In the genomic region with DNA sequence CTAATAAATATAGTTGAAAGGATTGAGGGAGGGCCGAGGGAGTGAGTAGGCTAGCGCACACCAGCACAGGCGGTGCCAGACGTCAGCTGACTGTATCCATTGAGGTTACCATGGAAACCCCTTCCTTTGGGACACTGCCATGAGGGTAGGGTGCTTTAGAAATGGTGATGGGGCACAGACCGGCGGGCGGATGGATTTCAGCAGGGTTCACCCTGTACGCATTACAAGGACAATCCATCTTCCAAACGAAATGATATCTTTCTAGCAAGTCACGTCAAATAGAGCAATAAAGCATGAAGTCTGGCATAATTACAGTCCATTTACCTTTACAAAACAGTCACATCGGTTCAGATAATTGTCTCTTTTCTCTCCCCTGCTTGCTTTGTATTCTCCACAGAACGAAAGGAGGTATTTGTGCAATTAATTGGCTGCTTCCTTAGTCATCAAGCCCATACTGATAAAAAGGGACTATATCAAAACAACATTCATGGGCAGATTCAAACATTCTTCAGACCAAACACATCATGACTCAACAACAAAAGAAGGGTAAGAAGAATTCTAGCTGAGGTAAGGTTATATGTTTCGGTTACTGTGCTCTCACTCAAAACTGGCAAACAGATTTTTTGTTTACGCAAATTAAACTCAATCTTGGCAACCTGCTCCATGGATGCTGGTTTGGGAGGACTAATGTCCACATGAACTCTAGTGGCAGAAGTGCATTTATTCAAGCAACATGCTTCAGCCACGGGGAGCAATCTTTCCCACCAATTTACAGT, we compare ENCODE assay signal across 12 cellular contexts.
A peak's percentile ranks its signal among the peaks of the same experiment; 100 is the strongest.
DNase-seq lines count a peak whose midpoint lies in the region; ATAC-seq, FAIRE-seq and TF ChIP-seq lines count a peak whose summit lies in the region.
"Had no signal": no experiment of that assay in that cellular context is flagged by ENCODE, and none has a peak within 500 bp of the region (broad histone marks: within the 10 kb centered on the region; RNA-seq: fewer than 3 reads in every experiment).

No MANE protein-coding gene starts in this region.

- no peak overlapping the region for H3K4me2 ChIP-seq in keratinocyte (ENCODE audit: control insufficient read depth, extremely low read depth, insufficient read depth, low read depth, low read length)
- H3K4me2 ChIP-seq: BLaER1 treated with 17β-estradiol and CSF1 and Interleukin-3, amounts not matched to agents 10 nM and 100 nM had no signal

- dilution Hi-C loops in keratinocyte (cut with MboI; ENCODE audit: extremely low pct_ligation_motif_present, low sequenced_read_pairs): no loop called here

- peak; percentile 71 for FAIRE-seq in keratinocyte (lab: Jason Lieb, UNC)

- H3K27me3 Mint-ChIP-seq in progenitor cell of endocrine pancreas: no peaks in the 10 kb centered on the region

- no peak for ATAC-seq in HG03175 (IDR thresholded peaks at IDR 0.05; ENCODE audit: unreplicated experiment)

- H3K4me1 ChIP-seq in keratinocyte (ENCODE audit: control insufficient read depth, extremely low read depth, insufficient read depth, low read length): peaks cover 2% of the 10 kb centered on the region
- H3K4me1 ChIP-seq: BLaER1 treated with 17β-estradiol and CSF1 and Interleukin-3, amounts not matched to agents 10 nM and 100 nM had no signal

- TF ChIP-seq CTCF in keratinocyte (optimal IDR thresholded peaks at IDR 0.05 in 1 of 3, IDR thresholded peaks at IDR 0.05 in 1 of 3, conservative IDR thresholded peaks at IDR 0.05 in 1 of 3; ENCODE audit: extremely low read depth in 1 of 3, insufficient read depth in 2 of 3, low read length in 3 of 3) (no peak), progenitor cell of endocrine pancreas (IDR thresholded peaks at IDR 0.05; ENCODE audit: unreplicated experiment) (no peak)

- no peak overlapping the region for H3K4me3 Mint-ChIP-seq in progenitor cell of endocrine pancreas (ENCODE audit: low read depth)

- no peaks in the 10 kb centered on the region for H4K20me1 ChIP-seq in keratinocyte (ENCODE audit: control insufficient read depth, extremely low read depth, insufficient read depth, low read length)
- H4K20me1 ChIP-seq: BLaER1 treated with 17β-estradiol and CSF1 and Interleukin-3, amounts not matched to agents 10 nM and 100 nM had no signal

- peaks cover 2% of the 10 kb centered on the region for H3K36me3 Mint-ChIP-seq in progenitor cell of endocrine pancreas (ENCODE audit: insufficient read depth)

- no peaks in the 10 kb centered on the region for H3K9me1 ChIP-seq in keratinocyte (ENCODE audit: control insufficient read depth, extremely low read depth, insufficient read depth, low read length)

- H3K36me3 ChIP-seq in keratinocyte (ENCODE audit: control insufficient read depth in 2 of 2, extremely low read depth in 1 of 2, insufficient read depth in 2 of 2, low read length in 2 of 2): peaks cover 0 to 1% of the 10 kb centered on the region in 2 experiments
- H3K36me3 ChIP-seq: BLaER1 treated with 17β-estradiol and CSF1 and Interleukin-3, amounts not matched to agents 10 nM and 100 nM; neutrophil had no signal

- no peaks in the 10 kb centered on the region for H3K4me1 Mint-ChIP-seq in progenitor cell of endocrine pancreas (ENCODE audit: low read depth)

- H3K4me3 ChIP-seq in keratinocyte (ENCODE audit: control insufficient read depth in 2 of 3, extremely low read depth in 1 of 3, insufficient read depth in 2 of 3, low read depth in 1 of 3, low read length in 3 of 3): no peak overlapping the region
- H3K4me3 ChIP-seq: BLaER1 treated with 17β-estradiol and CSF1 and Interleukin-3, amounts not matched to agents 10 nM and 100 nM had no signal

- H3K27ac ChIP-seq in keratinocyte (ENCODE audit: control insufficient read depth, insufficient read depth, low read length): no peak overlapping the region
- H3K27ac ChIP-seq: BLaER1 treated with 17β-estradiol and CSF1 and Interleukin-3, amounts not matched to agents 10 nM and 100 nM; neutrophil had no signal

- no peak overlapping the region for H2AFZ ChIP-seq in keratinocyte (ENCODE audit: control insufficient read depth, low read length)

- H3K9ac ChIP-seq in keratinocyte (ENCODE audit: control insufficient read depth, extremely low read depth, insufficient read depth, low read length): no peak overlapping the region
- H3K9ac ChIP-seq: BLaER1 treated with 17β-estradiol and CSF1 and Interleukin-3, amounts not matched to agents 10 nM and 100 nM had no signal

- H3K9me3 ChIP-seq in keratinocyte (ENCODE audit: control insufficient read depth, low read depth, low read length): no peaks in the 10 kb centered on the region
- H3K9me3 ChIP-seq: BLaER1 treated with 17β-estradiol and CSF1 and Interleukin-3, amounts not matched to agents 10 nM and 100 nM; neutrophil had no signal

- DNase-seq in COR-L47 (lab: John Stamatoyannopoulos, UW) (peak; percentile 95), NCI-H1694 treated with DMSO at 0.1 percent for 48 hours (lab: John Stamatoyannopoulos, UW) (peak; percentile 97), astrocyte of the hippocampus (ENCODE audit: low read depth, low spot score) (peak; percentile 87), keratinocyte (ENCODE audit: low read depth, low spot score) (no peak), kidney glomerular epithelial cell (lab: John Stamatoyannopoulos, UW) (no peak), progenitor cell of endocrine pancreas (ENCODE audit: low spot score, unreplicated experiment) (no peak)
- DNase-seq in stimulated activated CD8-positive, alpha-beta memory T cell treated with anti-CD3 and anti-CD28 coated beads, Interleukin-4, amount 100 ng/mL, for 48 hours: no peak
- DNase-seq: activated CD8-positive, alpha-beta memory T cell treated with anti-CD3 and anti-CD28 coated beads for 24 hours; effector CD8-positive, alpha-beta T cell had no signal

- H3K27ac Mint-ChIP-seq in progenitor cell of endocrine pancreas: no peak overlapping the region

- no peaks in the 10 kb centered on the region for H3K79me2 ChIP-seq in keratinocyte (ENCODE audit: control insufficient read depth, insufficient read depth, low read length)

- H3K27me3 ChIP-seq in keratinocyte (ENCODE audit: control insufficient read depth, extremely low read depth, insufficient read depth, low read length): no peaks in the 10 kb centered on the region
- H3K27me3 ChIP-seq: BLaER1 treated with 17β-estradiol and CSF1 and Interleukin-3, amounts not matched to agents 10 nM and 100 nM; neutrophil had no signal

- no peaks in the 10 kb centered on the region for H3K9me3 Mint-ChIP-seq in progenitor cell of endocrine pancreas (ENCODE audit: low read depth)

Comparison
In these comparisons a context has a peak if more than half of its experiments do, and no peak if none do; other contexts are left out.
1. DNase-seq: peak in COR-L47 (single experiment), NCI-H1694 treated with DMSO at 0.1 percent for 48 hours (single experiment) and astrocyte of the hippocampus (single experiment); none in keratinocyte (single experiment), kidney glomerular epithelial cell (single experiment), stimulated activated CD8-positive, alpha-beta memory T cell treated with anti-CD3 and anti-CD28 coated beads, Interleukin-4, amount 100 ng/mL, for 48 hours (single experiment) and progenitor cell of endocrine pancreas (single experiment).